In the genomic region with DNA sequence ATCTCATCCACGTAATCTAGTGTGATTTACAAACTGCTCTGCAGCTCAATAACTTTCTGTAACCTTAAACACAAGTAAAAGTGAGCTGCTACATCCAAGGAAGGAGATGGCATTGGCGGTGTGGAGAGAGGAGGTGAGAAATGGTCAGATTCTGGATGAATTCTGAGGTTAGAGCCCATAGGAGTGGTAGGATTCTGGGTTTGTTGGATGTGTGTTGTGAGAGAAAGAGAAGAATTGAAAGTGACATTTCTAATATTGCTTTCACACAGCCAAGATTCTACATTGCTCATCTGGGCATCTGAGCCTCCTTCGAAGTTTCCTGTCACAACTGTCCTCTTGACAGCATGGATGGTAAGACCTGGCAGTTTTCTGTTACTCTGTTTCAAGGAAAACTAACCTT, we compare ENCODE assay signal across 1 cellular context.
TF ChIP-seq lines count a peak whose summit lies in the region.

No MANE protein-coding gene starts in this region.

TF ChIP-seq in GM23338, 12 proteins besides CTCF, POLR2A, EP300 and RAD21 (continued from another document):
- TF ChIP-seq, protein P1, sequence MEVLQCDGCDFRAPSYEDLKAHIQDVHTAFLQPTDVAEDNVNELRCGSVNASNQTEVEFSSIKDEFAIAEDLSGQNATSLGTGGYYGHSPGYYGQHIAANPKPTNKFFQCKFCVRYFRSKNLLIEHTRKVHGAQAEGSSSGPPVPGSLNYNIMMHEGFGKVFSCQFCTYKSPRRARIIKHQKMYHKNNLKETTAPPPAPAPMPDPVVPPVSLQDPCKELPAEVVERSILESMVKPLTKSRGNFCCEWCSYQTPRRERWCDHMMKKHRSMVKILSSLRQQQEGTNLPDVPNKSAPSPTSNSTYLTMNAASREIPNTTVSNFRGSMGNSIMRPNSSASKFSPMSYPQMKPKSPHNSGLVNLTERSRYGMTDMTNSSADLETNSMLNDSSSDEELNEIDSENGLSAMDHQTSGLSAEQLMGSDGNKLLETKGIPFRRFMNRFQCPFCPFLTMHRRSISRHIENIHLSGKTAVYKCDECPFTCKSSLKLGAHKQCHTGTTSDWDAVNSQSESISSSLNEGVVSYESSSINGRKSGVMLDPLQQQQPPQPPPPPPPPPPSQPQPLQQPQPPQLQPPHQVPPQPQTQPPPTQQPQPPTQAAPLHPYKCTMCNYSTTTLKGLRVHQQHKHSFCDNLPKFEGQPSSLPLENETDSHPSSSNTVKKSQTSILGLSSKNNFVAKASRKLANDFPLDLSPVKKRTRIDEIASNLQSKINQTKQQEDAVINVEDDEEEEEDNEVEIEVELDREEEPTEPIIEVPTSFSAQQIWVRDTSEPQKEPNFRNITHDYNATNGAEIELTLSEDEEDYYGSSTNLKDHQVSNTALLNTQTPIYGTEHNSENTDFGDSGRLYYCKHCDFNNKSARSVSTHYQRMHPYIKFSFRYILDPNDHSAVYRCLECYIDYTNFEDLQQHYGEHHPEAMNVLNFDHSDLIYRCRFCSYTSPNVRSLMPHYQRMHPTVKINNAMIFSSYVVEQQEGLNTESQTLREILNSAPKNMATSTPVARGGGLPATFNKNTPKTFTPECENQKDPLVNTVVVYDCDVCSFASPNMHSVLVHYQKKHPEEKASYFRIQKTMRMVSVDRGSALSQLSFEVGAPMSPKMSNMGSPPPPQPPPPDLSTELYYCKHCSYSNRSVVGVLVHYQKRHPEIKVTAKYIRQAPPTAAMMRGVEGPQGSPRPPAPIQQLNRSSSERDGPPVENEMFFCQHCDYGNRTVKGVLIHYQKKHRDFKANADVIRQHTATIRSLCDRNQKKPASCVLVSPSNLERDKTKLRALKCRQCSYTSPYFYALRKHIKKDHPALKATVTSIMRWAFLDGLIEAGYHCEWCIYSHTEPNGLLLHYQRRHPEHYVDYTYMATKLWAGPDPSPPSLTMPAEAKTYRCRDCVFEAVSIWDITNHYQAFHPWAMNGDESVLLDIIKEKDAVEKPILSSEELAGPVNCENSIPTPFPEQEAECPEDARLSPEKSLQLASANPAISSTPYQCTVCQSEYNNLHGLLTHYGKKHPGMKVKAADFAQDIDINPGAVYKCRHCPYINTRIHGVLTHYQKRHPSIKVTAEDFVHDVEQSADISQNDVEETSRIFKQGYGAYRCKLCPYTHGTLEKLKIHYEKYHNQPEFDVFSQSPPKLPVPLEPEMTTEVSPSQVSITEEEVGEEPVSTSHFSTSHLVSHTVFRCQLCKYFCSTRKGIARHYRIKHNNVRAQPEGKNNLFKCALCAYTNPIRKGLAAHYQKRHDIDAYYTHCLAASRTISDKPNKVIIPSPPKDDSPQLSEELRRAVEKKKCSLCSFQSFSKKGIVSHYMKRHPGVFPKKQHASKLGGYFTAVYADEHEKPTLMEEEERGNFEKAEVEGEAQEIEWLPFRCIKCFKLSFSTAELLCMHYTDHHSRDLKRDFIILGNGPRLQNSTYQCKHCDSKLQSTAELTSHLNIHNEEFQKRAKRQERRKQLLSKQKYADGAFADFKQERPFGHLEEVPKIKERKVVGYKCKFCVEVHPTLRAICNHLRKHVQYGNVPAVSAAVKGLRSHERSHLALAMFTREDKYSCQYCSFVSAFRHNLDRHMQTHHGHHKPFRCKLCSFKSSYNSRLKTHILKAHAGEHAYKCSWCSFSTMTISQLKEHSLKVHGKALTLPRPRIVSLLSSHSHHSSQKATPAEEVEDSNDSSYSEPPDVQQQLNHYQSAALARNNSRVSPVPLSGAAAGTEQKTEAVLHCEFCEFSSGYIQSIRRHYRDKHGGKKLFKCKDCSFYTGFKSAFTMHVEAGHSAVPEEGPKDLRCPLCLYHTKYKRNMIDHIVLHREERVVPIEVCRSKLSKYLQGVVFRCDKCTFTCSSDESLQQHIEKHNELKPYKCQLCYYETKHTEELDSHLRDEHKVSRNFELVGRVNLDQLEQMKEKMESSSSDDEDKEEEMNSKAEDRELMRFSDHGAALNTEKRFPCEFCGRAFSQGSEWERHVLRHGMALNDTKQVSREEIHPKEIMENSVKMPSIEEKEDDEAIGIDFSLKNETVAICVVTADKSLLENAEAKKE (CRISPR knock-in tag; IDR thresholded peaks at IDR 0.05), result no peak
- TF ChIP-seq, protein P2, sequence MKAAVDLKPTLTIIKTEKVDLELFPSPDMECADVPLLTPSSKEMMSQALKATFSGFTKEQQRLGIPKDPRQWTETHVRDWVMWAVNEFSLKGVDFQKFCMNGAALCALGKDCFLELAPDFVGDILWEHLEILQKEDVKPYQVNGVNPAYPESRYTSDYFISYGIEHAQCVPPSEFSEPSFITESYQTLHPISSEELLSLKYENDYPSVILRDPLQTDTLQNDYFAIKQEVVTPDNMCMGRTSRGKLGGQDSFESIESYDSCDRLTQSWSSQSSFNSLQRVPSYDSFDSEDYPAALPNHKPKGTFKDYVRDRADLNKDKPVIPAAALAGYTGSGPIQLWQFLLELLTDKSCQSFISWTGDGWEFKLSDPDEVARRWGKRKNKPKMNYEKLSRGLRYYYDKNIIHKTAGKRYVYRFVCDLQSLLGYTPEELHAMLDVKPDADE (IDR thresholded peaks at IDR 0.05), result no peak
- TF ChIP-seq ZNF114 (CRISPR knock-in tag; IDR thresholded peaks at IDR 0.05), result no peak
- TF ChIP-seq EZH2 (IDR thresholded peaks at IDR 0.05; ENCODE audit: low read depth, unreplicated experiment), result no peak
- TF ChIP-seq JUNB (IDR thresholded peaks at IDR 0.05; ENCODE audit: unreplicated experiment), result no peak
